In the genomic region with DNA sequence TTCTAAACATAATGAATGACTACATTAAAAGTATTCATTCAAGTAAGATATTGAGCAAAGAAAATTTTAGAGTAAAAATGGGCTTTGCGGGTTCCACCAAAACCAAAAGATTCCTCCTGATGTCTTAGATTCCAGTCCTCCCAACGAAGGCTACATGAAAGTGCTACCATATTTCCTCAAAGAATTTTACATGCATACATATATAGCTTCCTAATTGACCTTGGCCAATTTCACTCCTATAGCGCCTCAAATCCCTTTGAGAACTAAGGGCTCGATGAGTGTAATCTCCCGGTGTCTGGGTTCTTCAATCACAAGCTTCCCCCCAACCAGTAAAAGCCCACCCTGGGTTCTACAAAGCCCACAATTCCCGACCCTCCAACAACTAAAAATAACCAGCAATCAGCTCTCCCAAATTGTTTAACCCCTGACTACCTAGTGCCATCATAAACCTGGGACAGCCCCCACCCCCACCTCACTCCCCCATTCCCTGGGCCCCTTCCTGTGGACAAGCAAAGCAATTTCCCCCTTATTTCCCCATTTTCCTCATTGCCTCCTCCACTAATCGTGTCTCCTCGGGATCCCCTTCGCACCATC, we compare ENCODE assay signal across 7 cellular contexts. TPM values are rescaled to one million over a fixed set of nuclear protein-coding genes. Genes with fewer than 3 reads are reported as not detected.
A peak's percentile ranks its signal among the peaks of the same experiment; 100 is the strongest.
DNase-seq lines count a peak whose midpoint lies in the region; ATAC-seq lines count a peak whose summit lies in the region.

No MANE protein-coding gene starts in this region.

- peak overlapping the region; percentile 77 for H3K9ac ChIP-seq in HUES48 (ENCODE audit: low read depth, low read length)
- peak overlapping the region; percentile 68 for H3K9ac ChIP-seq in iPS-15b (ENCODE audit: low read depth, low read length)

- peaks cover 57% of the 10 kb centered on the region for H3K4me1 Mint-ChIP-seq in activated CD4-positive, alpha-beta memory T cell treated with anti-CD3 and anti-CD28 coated beads for 36 hours (ENCODE audit: low read depth)
- peaks cover 57 to 72% of the 10 kb centered on the region in 2 donors for H3K4me1 Mint-ChIP-seq in stimulated activated naive B cell treated with anti-CD40 and anti-IgM and Interleukin-4, amounts not matched to agents 10 μg/mL and 1 μg/mL and 100 μg/mL, for 72 hours

- H3K27ac ChIP-seq in HUES48 (ENCODE audit: low read depth, low read length) = peak overlapping the region; percentile 87

- H3K27ac Mint-ChIP-seq in activated CD4-positive, alpha-beta memory T cell treated with anti-CD3 and anti-CD28 coated beads for 36 hours = peak overlapping the region; percentile 87
- H3K27ac Mint-ChIP-seq in stimulated activated naive B cell treated with anti-CD40 and anti-IgM and Interleukin-4, amounts not matched to agents 10 μg/mL and 1 μg/mL and 100 μg/mL, for 72 hours = peak overlapping the region; percentile 99

- H3K9me3 ChIP-seq in HUES48 (ENCODE audit: control insufficient read depth, insufficient read depth, low read length) = no peaks in the 10 kb centered on the region
- no peaks in the 10 kb centered on the region for H3K9me3 ChIP-seq in iPS-15b (ENCODE audit: control insufficient read depth, insufficient read depth, low read length)

- H3K36me3 ChIP-seq in HUES48 (ENCODE audit: control insufficient read depth, insufficient read depth, low read length) = no peaks in the 10 kb centered on the region
- H3K36me3 ChIP-seq in iPS-15b (ENCODE audit: control insufficient read depth, insufficient read depth, low read length) = peaks cover 1% of the 10 kb centered on the region

- peak overlapping the region; percentile 88 for H3K4me3 Mint-ChIP-seq in activated CD4-positive, alpha-beta memory T cell treated with anti-CD3 and anti-CD28 coated beads for 36 hours
- peak overlapping the region; percentile 85 to 91 for H3K4me3 Mint-ChIP-seq in stimulated activated naive B cell treated with anti-CD40 and anti-IgM and Interleukin-4, amounts not matched to agents 10 μg/mL and 1 μg/mL and 100 μg/mL, for 72 hours

- H3K4me1 ChIP-seq in HUES48 (ENCODE audit: control insufficient read depth, insufficient read depth, low read length) (peaks cover 32% of the 10 kb centered on the region), iPS-15b (ENCODE audit: control insufficient read depth, insufficient read depth, low read length) (peaks cover 21% of the 10 kb centered on the region)

- H3K27me3 ChIP-seq in HUES48 (ENCODE audit: control insufficient read depth, insufficient read depth, low read length) = no peaks in the 10 kb centered on the region
- H3K27me3 ChIP-seq in iPS-15b (ENCODE audit: control insufficient read depth, insufficient read depth, low read length) = no peaks in the 10 kb centered on the region

- peaks cover 5% of the 10 kb centered on the region for H3K36me3 Mint-ChIP-seq in activated CD4-positive, alpha-beta memory T cell treated with anti-CD3 and anti-CD28 coated beads for 36 hours
- peaks cover 6 to 8% of the 10 kb centered on the region in 2 donors for H3K36me3 Mint-ChIP-seq in stimulated activated naive B cell treated with anti-CD40 and anti-IgM and Interleukin-4, amounts not matched to agents 10 μg/mL and 1 μg/mL and 100 μg/mL, for 72 hours

- intact Hi-C loops in activated CD4-positive, alpha-beta memory T cell treated with anti-CD3 and anti-CD28 coated beads for 36 hours (cut with micrococcal nuclease) = loop anchor here (1.0 to 5.0 kb wide), 4 partner anchors 111 to 325 kb away; partner anchors contain the start of genes BUD13 and ZPR1

- no peak for ATAC-seq in stimulated activated naive B cell treated with anti-CD40 and anti-IgM and Interleukin-4, amounts not matched to agents 10 μg/mL and 1 μg/mL and 100 μg/mL, for 72 hours (replicated peaks)
- ATAC-seq in HG03442 (IDR thresholded peaks at IDR 0.05; ENCODE audit: unreplicated experiment) (no peak), GM21423 (IDR thresholded peaks at IDR 0.05; ENCODE audit: unreplicated experiment) (no peak)

- H3K9me3 Mint-ChIP-seq in activated CD4-positive, alpha-beta memory T cell treated with anti-CD3 and anti-CD28 coated beads for 36 hours = peaks cover 2% of the 10 kb centered on the region
- H3K9me3 Mint-ChIP-seq in stimulated activated naive B cell treated with anti-CD40 and anti-IgM and Interleukin-4, amounts not matched to agents 10 μg/mL and 1 μg/mL and 100 μg/mL, for 72 hours = peaks cover 2 to 4% of the 10 kb centered on the region in 2 donors

- peak; percentile 30 for DNase-seq in activated CD4-positive, alpha-beta memory T cell treated with anti-CD3 and anti-CD28 coated beads for 36 hours
- no peak for DNase-seq in stimulated activated naive B cell treated with anti-CD40 and anti-IgM and Interleukin-4, amounts not matched to agents 10 μg/mL and 1 μg/mL and 100 μg/mL, for 72 hours
- no peak for DNase-seq in NCI-H146 (lab: John Stamatoyannopoulos, UW)

- CTCF ChIA-PET in activated CD4-positive, alpha-beta memory T cell treated with anti-CD3 and anti-CD28 coated beads for 36 hours (lab: Charles Lee) = interaction anchor here (0.7 to 11.0 kb wide), 9 partner anchors 24 to 307 kb away, joined by 3 to 147 read pairs (median 5); partner anchors contain the start of genes APOA5 and ZPR1

- POLR2A ChIA-PET in activated CD4-positive, alpha-beta memory T cell treated with anti-CD3 and anti-CD28 coated beads for 36 hours (lab: Charles Lee) = interaction anchor here (0.7 to 3.1 kb wide), 21 partner anchors 14 to 310 kb away, joined by 3 to 20 read pairs (median 5); partner anchors contain the start of gene SIDT2

- H3K27me3 Mint-ChIP-seq in activated CD4-positive, alpha-beta memory T cell treated with anti-CD3 and anti-CD28 coated beads for 36 hours = no peaks in the 10 kb centered on the region
- no peaks in the 10 kb centered on the region for H3K27me3 Mint-ChIP-seq in stimulated activated naive B cell treated with anti-CD40 and anti-IgM and Interleukin-4, amounts not matched to agents 10 μg/mL and 1 μg/mL and 100 μg/mL, for 72 hours

- H3K4me3 ChIP-seq in HUES48 (ENCODE audit: low read depth, low read length) = peak overlapping the region; percentile 98
- H3K4me3 ChIP-seq in iPS-15b (ENCODE audit: low read depth, low read length) = peak overlapping the region; percentile 80

RNA-seq across cellular contexts. Expression of gene SIK3, which starts 1.2 kb away (rescaled TPM):
- total RNA-seq in activated CD4-positive, alpha-beta memory T cell treated with anti-CD3 and anti-CD28 coated beads for 36 hours = 10 to 100 TPM; 26.1 to 26.2 TPM

RNA-seq across cellular contexts. Expression of gene PAFAH1B2, which starts 47.0 kb away (rescaled TPM):
- total RNA-seq in activated CD4-positive, alpha-beta memory T cell treated with anti-CD3 and anti-CD28 coated beads for 36 hours = 10 to 100 TPM; 61.3 to 61.5 TPM
